In genomic region chr3:17136251-17136721, GRCh38 we compare ENCODE assay signal across 25 cellular contexts.
DNase-seq lines count a peak whose midpoint lies in the region; ATAC-seq and TF ChIP-seq lines count a peak whose summit lies in the region.
"Had no signal": no experiment of that assay in that cellular context is flagged by ENCODE, and none has a peak within 500 bp of the region (broad histone marks: within the 10 kb centered on the region; RNA-seq: fewer than 3 reads in every experiment).

No MANE protein-coding gene starts in this region.

- H3K27me3 ChIP-seq in ovary = no peaks in the 10 kb centered on the region
- H3K27me3 ChIP-seq: tibial nerve had no signal

- ATAC-seq in GM18909 (IDR thresholded peaks at IDR 0.05; ENCODE audit: poor library complexity, unreplicated experiment) = no peak
- ATAC-seq: CD8-positive, alpha-beta T cell; GM23338; naive thymus-derived CD8-positive, alpha-beta T cell; psoas muscle; T-helper 17 cell had no signal

- TF ChIP-seq POLR2A in ovary (IDR thresholded peaks at IDR 0.05) = no peak

- 29 to 37% (median 31%) methylated on average over 10 of the region's 10 CpGs for WGBS in ovary, 3 donors

- H3K4me3 ChIP-seq in ovary = no peak overlapping the region
- H3K4me3 ChIP-seq: GM23338, psoas muscle, tibial nerve had no signal

- H3K27me3 Mint-ChIP-seq in HFFc6 (ENCODE audit: insufficient read depth) = peaks cover 11% of the 10 kb centered on the region
- H3K27me3 Mint-ChIP-seq: central memory CD8-positive, alpha-beta T cell; naive thymus-derived CD8-positive, alpha-beta T cell; T-helper 17 cell had no signal

- intact Hi-C loops in ovary (cut with DNase I) = no loop called here

- TF ChIP-seq CTCF in ovary (IDR thresholded peaks at IDR 0.05) = no peak
- no peak for TF ChIP-seq CTCF in HFFc6 (IDR thresholded peaks at IDR 0.05)

- H3K27ac ChIP-seq in ovary = no peak overlapping the region
- H3K27ac ChIP-seq: HL-60, psoas muscle, tibial nerve had no signal

- no peaks in the 10 kb centered on the region for H3K36me3 ChIP-seq in ovary
- H3K36me3 ChIP-seq: tibial nerve had no signal

- no peaks in the 10 kb centered on the region for H3K4me1 ChIP-seq in ovary (ENCODE audit: insufficient read depth)

- DNase-seq in C1 segment of cervical spinal cord (lab: John Stamatoyannopoulos, UW) (peak in 8 of 14 donors; percentile 7 to 97 (median 30)), NCI-H82 treated with DMSO at 0.1 percent for 48 hours (lab: John Stamatoyannopoulos, UW; ENCODE audit: unreplicated experiment) (peak; percentile 65), glomerular visceral epithelial cell (ENCODE audit: extremely low spot score) (peak; percentile 35), ovary (peak; percentile 48 to 66 (median 61)), HFFc6 (no peak), NCI-H2029 (lab: John Stamatoyannopoulos, UW) (no peak), AG08396 (ENCODE audit: low spot score) (no peak)
- DNase-seq: activated B cell treated with CpG ODN at 0.5 μM for 24 hours; activated CD4-positive, alpha-beta memory T cell treated with anti-CD3 and anti-CD28 coated beads, Interleukin-2, amount 10 ng/mL, durations not matched to agents 7 days and 5 days; CD8-positive, alpha-beta T cell; effector memory CD4-positive, alpha-beta T cell; head of caudate nucleus; immature natural killer cell; mammary epithelial cell; naive thymus-derived CD8-positive, alpha-beta T cell; NCI-H1930; SHP77 treated with DMSO at 0.1 percent for 48 hours; T-helper 17 cell had no signal

- no peak overlapping the region for H3K27ac Mint-ChIP-seq in HFFc6
- H3K27ac Mint-ChIP-seq: activated B cell treated with CpG ODN at 0.5 μM for 24 hours; activated CD4-positive, alpha-beta memory T cell treated with anti-CD3 and anti-CD28 coated beads, Interleukin-2, amount 10 ng/mL, durations not matched to agents 7 days and 5 days; CD8-positive, alpha-beta T cell; GM23338; IgD-negative memory B cell; immature natural killer cell; T-helper 17 cell had no signal

- no peak for TF ChIP-seq EP300 in ovary (IDR thresholded peaks at IDR 0.05)

- no peaks in the 10 kb centered on the region for H3K9me3 ChIP-seq in ovary
- H3K9me3 ChIP-seq: psoas muscle had no signal

- H3K9me3 Mint-ChIP-seq in HFFc6 = no peaks in the 10 kb centered on the region; the same call in 1 of the 2 replicates
- H3K9me3 Mint-ChIP-seq: central memory CD8-positive, alpha-beta T cell; IgD-negative memory B cell; naive thymus-derived CD8-positive, alpha-beta T cell had no signal

- H3K4me1 Mint-ChIP-seq in HFFc6 (ENCODE audit: low read depth) = peaks cover 11% of the 10 kb centered on the region; the same call in 1 of the 2 replicates
- H3K4me1 Mint-ChIP-seq: activated CD4-positive, alpha-beta memory T cell treated with anti-CD3 and anti-CD28 coated beads, Interleukin-2, amount 10 ng/mL, durations not matched to agents 7 days and 5 days; T-helper 17 cell had no signal

- H3K36me3 Mint-ChIP-seq in HFFc6 (ENCODE audit: low read depth) = no peaks in the 10 kb centered on the region
- H3K36me3 Mint-ChIP-seq: CD8-positive, alpha-beta T cell; IgD-negative memory B cell had no signal

- no peak overlapping the region for H3K4me3 Mint-ChIP-seq in HFFc6
- H3K4me3 Mint-ChIP-seq: activated B cell treated with CpG ODN at 0.5 μM for 24 hours; activated CD4-positive, alpha-beta memory T cell treated with anti-CD3 and anti-CD28 coated beads, Interleukin-2, amount 10 ng/mL, durations not matched to agents 7 days and 5 days; CD8-positive, alpha-beta T cell; central memory CD8-positive, alpha-beta T cell; GM23338; IgD-negative memory B cell; immature natural killer cell; naive thymus-derived CD8-positive, alpha-beta T cell; T-helper 17 cell had no signal

Comparison
In these comparisons a context has a peak if more than half of its experiments do, and no peak if none do; other contexts are left out.
1. DNase-seq: peak in C1 segment of cervical spinal cord (8 of 14), NCI-H82 treated with DMSO at 0.1 percent for 48 hours (single experiment), glomerular visceral epithelial cell (single experiment) and ovary (5 of 5); none in HFFc6 (single experiment), NCI-H2029 (single experiment) and AG08396 (single experiment).